In genomic region chr1:19462781-19463180, GRCh38 we compare ENCODE assay signal across 11 cellular contexts. TPM values are rescaled to one million over a fixed set of nuclear protein-coding genes. Genes with fewer than 3 reads are reported as not detected.
DNase-seq lines count a peak whose midpoint lies in the region; ATAC-seq and TF ChIP-seq lines count a peak whose summit lies in the region.
"Had no signal": no experiment of that assay in that cellular context is flagged by ENCODE, and none has a peak within 500 bp of the region (broad histone marks: within the 10 kb centered on the region; RNA-seq: fewer than 3 reads in every experiment).

No MANE protein-coding gene starts in this region.

- H3K27me3 ChIP-seq in gastroesophageal sphincter (no peaks in the 10 kb centered on the region), tibial nerve (no peaks in the 10 kb centered on the region)

- H3K36me3 ChIP-seq in gastroesophageal sphincter (no peaks in the 10 kb centered on the region), tibial nerve (no peaks in the 10 kb centered on the region)

- TF ChIP-seq POLR2A in gastroesophageal sphincter (IDR thresholded peaks at IDR 0.05) (no peak), tibial nerve (IDR thresholded peaks at IDR 0.05) (no peak)

- H3K27ac ChIP-seq in gastroesophageal sphincter (peak overlapping the region in 3 of 4 donors; percentile 62 to 73 (median 70)), temporal lobe (ENCODE audit: low read depth, low read length) (peak overlapping the region; percentile 36), tibial nerve (peak overlapping the region in 2 of 4 donors; percentile 59 to 75)

- peaks cover 45% of the 10 kb centered on the region for H3K36me3 Mint-ChIP-seq in activated naive CD4-positive, alpha-beta T cell treated with anti-CD3 and anti-CD28 coated beads, Interleukin-2, amount 10 ng/mL, durations not matched to agents 7 days and 5 days
- peaks cover 8% of the 10 kb centered on the region for H3K36me3 Mint-ChIP-seq in WTC11

- H3K27me3 Mint-ChIP-seq in activated naive CD4-positive, alpha-beta T cell treated with anti-CD3 and anti-CD28 coated beads, Interleukin-2, amount 10 ng/mL, durations not matched to agents 7 days and 5 days, result no peaks in the 10 kb centered on the region
- no peaks in the 10 kb centered on the region for H3K27me3 Mint-ChIP-seq in WTC11 (ENCODE audit: low read depth)

- peak overlapping the region; percentile 98 for H3K27ac Mint-ChIP-seq in activated naive CD4-positive, alpha-beta T cell treated with anti-CD3 and anti-CD28 coated beads, Interleukin-2, amount 10 ng/mL, durations not matched to agents 7 days and 5 days
- H3K27ac Mint-ChIP-seq in WTC11, result peak overlapping the region; percentile 89

- POLR2A ChIA-PET in WTC11 (lab: Charles Lee), result no interaction called here

- peaks cover 92% of the 10 kb centered on the region for H3K4me1 Mint-ChIP-seq in activated naive CD4-positive, alpha-beta T cell treated with anti-CD3 and anti-CD28 coated beads, Interleukin-2, amount 10 ng/mL, durations not matched to agents 7 days and 5 days
- H3K4me1 Mint-ChIP-seq in WTC11, result peaks cover 78% of the 10 kb centered on the region

- no peak for DNase-seq in activated naive CD4-positive, alpha-beta T cell treated with anti-CD3 and anti-CD28 coated beads, Interleukin-2, amount 10 ng/mL, durations not matched to agents 7 days and 5 days
- no peak for DNase-seq in activated naive CD4-positive, alpha-beta T cell treated with Interleukin-2 at 50 U/mL for 16 hours
- DNase-seq in WTC11 (ENCODE audit: low spot score) (no peak), NCI-H2196 (lab: John Stamatoyannopoulos, UW; ENCODE audit: unreplicated experiment) (no peak), HuH-7 (ENCODE audit: low spot score) (no peak), tibial nerve (ENCODE audit: low spot score in 2 of 2) (no peak)
- DNase-seq: activated gamma-delta T cell, islet precursor cell, OCI-M1 had no signal

- TF ChIP-seq CTCF in WTC11 (IDR thresholded peaks at IDR 0.05) (no peak), gastroesophageal sphincter (IDR thresholded peaks at IDR 0.05) (no peak), tibial nerve (IDR thresholded peaks at IDR 0.05) (no peak)

- H3K9me3 ChIP-seq in gastroesophageal sphincter (no peaks in the 10 kb centered on the region), tibial nerve (no peaks in the 10 kb centered on the region)

- no peaks in the 10 kb centered on the region for H3K9me3 Mint-ChIP-seq in activated naive CD4-positive, alpha-beta T cell treated with anti-CD3 and anti-CD28 coated beads, Interleukin-2, amount 10 ng/mL, durations not matched to agents 7 days and 5 days
- peaks cover 3% of the 10 kb centered on the region; the same call in 1 of the 2 replicates for H3K9me3 Mint-ChIP-seq in WTC11

- H3K4me3 ChIP-seq in gastroesophageal sphincter (no peak overlapping the region), tibial nerve (no peak overlapping the region)

- H3K4me1 ChIP-seq in gastroesophageal sphincter (peaks cover 7 to 95% (median 76%) of the 10 kb centered on the region in 3 donors), tibial nerve (peaks cover 0 to 78% (median 49%) of the 10 kb centered on the region in 4 donors)

- 74 to 75% methylated on average over 4 of the region's 4 CpGs for WGBS in gastroesophageal sphincter (ENCODE audit: low coverage in 1 of 2), 2 donors
- WGBS in tibial nerve, 2 donors, result 85 to 86% methylated on average over 4 of the region's 4 CpGs

- TF ChIP-seq EP300 in gastroesophageal sphincter (IDR thresholded peaks at IDR 0.05) (no peak), tibial nerve (IDR thresholded peaks at IDR 0.05) (no peak)

- ATAC-seq in WTC11 (no peak), gastroesophageal sphincter (no peak)

- H3K4me3 Mint-ChIP-seq in activated naive CD4-positive, alpha-beta T cell treated with anti-CD3 and anti-CD28 coated beads, Interleukin-2, amount 10 ng/mL, durations not matched to agents 7 days and 5 days, result peak overlapping the region; percentile 67
- peak overlapping the region; percentile 49 for H3K4me3 Mint-ChIP-seq in WTC11

- CTCF ChIA-PET in activated naive CD4-positive, alpha-beta T cell treated with anti-CD3 and anti-CD28 coated beads, Interleukin-2, amount 10 ng/mL, durations not matched to agents 7 days and 5 days (lab: Charles Lee), result interaction anchor here (1.6 kb wide), 1 partner anchor 24 kb away, joined by 4 read pairs; no protein-coding TSS in a partner anchor
- CTCF ChIA-PET in WTC11 (lab: Charles Lee), result no interaction called here

TF ChIP-seq in WTC11, 78 proteins besides CTCF, POLR2A, EP300 and RAD21 (continues in another document):
- no peak for TF ChIP-seq TEAD4 (CRISPR knock-in tag; IDR thresholded peaks at IDR 0.05)
- TF ChIP-seq ATF3 (CRISPR knock-in tag; conservative IDR thresholded peaks at IDR 0.05), result no peak
- no peak for TF ChIP-seq GRHL2 (CRISPR knock-in tag; IDR thresholded peaks at IDR 0.05; ENCODE audit: insufficient replicate concordance, severe bottlenecking)
- TF ChIP-seq ATF2 (CRISPR knock-in tag; IDR thresholded peaks at IDR 0.05; ENCODE audit: borderline replicate concordance, low read depth), result no peak
- no peak for TF ChIP-seq TCF7 (CRISPR knock-in tag; IDR thresholded peaks at IDR 0.05; ENCODE audit: low read depth)
- no peak for TF ChIP-seq NFYB (CRISPR knock-in tag; conservative IDR thresholded peaks at IDR 0.05; ENCODE audit: low read depth)
- TF ChIP-seq PRDM15 (CRISPR knock-in tag; IDR thresholded peaks at IDR 0.05), result no peak
- no peak for TF ChIP-seq AFF4 (CRISPR knock-in tag; IDR thresholded peaks at IDR 0.05; ENCODE audit: borderline replicate concordance)
- no peak for TF ChIP-seq RORB (CRISPR knock-in tag; IDR thresholded peaks at IDR 0.05)

RNA-seq across cellular contexts. Expression of gene CAPZB, which starts 22.6 kb away (rescaled TPM):
- total RNA-seq in WTC11 (2021) (348 to 380 TPM (median 363 TPM) in 3 replicates), gastroesophageal sphincter (100 to 1,000 TPM; 160 to 288 (median 184) TPM), temporal lobe (40.3 TPM), tibial nerve (100 to 1,000 TPM in 1 of 4 donors, 10 to 100 TPM in 3; 58.2 to 109 (median 96.7) TPM)
